5 cellular contexts compared by ENCODE assay signal in genomic region chr16:56868766-56869165, GRCh38. TPM values are rescaled to one million over a fixed set of nuclear protein-coding genes. Genes with fewer than 3 reads are reported as not detected.
"Had no signal": no experiment of that assay in that cellular context is flagged by ENCODE, and none has a peak within 500 bp of the region (broad histone marks: within the 10 kb centered on the region; RNA-seq: fewer than 3 reads in every experiment).

No MANE protein-coding gene starts in this region.

RNA-seq across cellular contexts. Expression of gene SLC12A3, which starts 3.8 kb away (rescaled TPM):
- total RNA-seq: HepG2, HT1080, MCF 10A, SK-MEL-5 had no signal
- polyA plus RNA-seq: SK-N-SH had no signal
